ENCODE assay signal across 8 cellular contexts in genomic region chr11:63478896-63479295, GRCh38. TPM values are rescaled to one million over a fixed set of nuclear protein-coding genes. Genes with fewer than 3 reads are reported as not detected.
A peak's percentile ranks its signal among the peaks of the same experiment; 100 is the strongest.
DNase-seq lines count a peak whose midpoint lies in the region; TF ChIP-seq lines count a peak whose summit lies in the region.

No MANE protein-coding gene starts in this region.

- H3K27me3 ChIP-seq in mesenchymal stem cell (ENCODE audit: control insufficient read depth in 1 of 2, insufficient read depth in 1 of 2, low read length in 2 of 2), result no peaks in the 10 kb centered on the region

- no peak overlapping the region for H3K4ac ChIP-seq in mesenchymal stem cell (ENCODE audit: low read depth in 1 of 2, low read length in 2 of 2)

- no peak overlapping the region for H3K14ac ChIP-seq in mesenchymal stem cell (ENCODE audit: low read length in 2 of 2)

- peaks cover 20% of the 10 kb centered on the region for H3K9me3 ChIP-seq in mesenchymal stem cell (ENCODE audit: control insufficient read depth, low read length)

- H2BK5ac ChIP-seq in mesenchymal stem cell (ENCODE audit: low read depth, low read length, poor library complexity, severe bottlenecking), result no peak overlapping the region

- no peak overlapping the region for H3K27ac ChIP-seq in mesenchymal stem cell (ENCODE audit: low read length, poor library complexity, severe bottlenecking)

- no peaks in the 10 kb centered on the region for H3K4me1 Mint-ChIP-seq in HFFc6 (ENCODE audit: low read depth)

- H4K8ac ChIP-seq in mesenchymal stem cell (ENCODE audit: low read length), result no peak overlapping the region

- H3K36me3 ChIP-seq in mesenchymal stem cell (ENCODE audit: control insufficient read depth in 1 of 2, insufficient read depth in 2 of 2, low read depth in 1 of 2, low read length in 2 of 2), result no peaks in the 10 kb centered on the region

- peaks cover 9% of the 10 kb centered on the region for H3K36me3 Mint-ChIP-seq in HFFc6 (ENCODE audit: low read depth)

- H3K4me3 ChIP-seq in mesenchymal stem cell (ENCODE audit: insufficient read depth in 1 of 2, low read depth in 1 of 2, low read length in 2 of 2), result no peak overlapping the region

- H2BK15ac ChIP-seq in mesenchymal stem cell (ENCODE audit: low read depth, poor library complexity, severe bottlenecking), result no peak overlapping the region

- no peak overlapping the region for H2AK5ac ChIP-seq in mesenchymal stem cell (ENCODE audit: low read length, severe bottlenecking)

- H3K79me1 ChIP-seq in mesenchymal stem cell (replicated peaks; ENCODE audit: low read length, poor library complexity, severe bottlenecking), result no peaks in the 10 kb centered on the region

- peaks cover 13% of the 10 kb centered on the region; the same call in 1 of the 2 replicates for H3K27me3 Mint-ChIP-seq in HFFc6 (ENCODE audit: insufficient read depth)

- no peaks in the 10 kb centered on the region for H3K4me1 ChIP-seq in mesenchymal stem cell (ENCODE audit: control insufficient read depth, insufficient read depth, low read depth, low read length)

- H3K9me3 Mint-ChIP-seq in HFFc6, result peaks cover 11% of the 10 kb centered on the region

- no peak overlapping the region for H3K4me3 Mint-ChIP-seq in HFFc6

- TF ChIP-seq CTCF in HFFc6 (IDR thresholded peaks at IDR 0.05), result peak; percentile 94

- H4K91ac ChIP-seq in mesenchymal stem cell (ENCODE audit: low read length), result no peak overlapping the region

- no peak overlapping the region for H3K23ac ChIP-seq in mesenchymal stem cell (ENCODE audit: low read length in 2 of 2)

- no peak overlapping the region for H3K27ac Mint-ChIP-seq in HFFc6

- no peak overlapping the region for H3K18ac ChIP-seq in mesenchymal stem cell (ENCODE audit: low read depth in 1 of 2, low read length in 2 of 2)

- DNase-seq in CD1c-positive myeloid dendritic cell (ENCODE audit: extremely low spot score) (peak; percentile 75), HFFc6 (peak; percentile 66), NCI-H69 (lab: John Stamatoyannopoulos, UW) (peak; percentile 63), mesenchymal stem cell (peak; percentile 82), mesenteric fat pad (ENCODE audit: low spot score) (no peak)
- DNase-seq in activated CD4-positive, alpha-beta T cell treated with anti-CD3 and anti-CD28 coated beads, Interleukin-2, amount 50 U/mL, for 24 hours (ENCODE audit: low read depth in 1 of 2, low spot score in 1 of 2), result peak; percentile 16 to 41
- DNase-seq in effector CD4-positive, alpha-beta T cell, result peak; percentile 30
- peak; percentile 7 to 20 for DNase-seq in stimulated activated CD8-positive, alpha-beta memory T cell treated with anti-CD3 and anti-CD28 coated beads, Interleukin-4, amount 100 ng/mL, for 1 hour (ENCODE audit: low read depth in 2 of 2, low spot score in 1 of 2)

- no peak overlapping the region for H2BK12ac ChIP-seq in mesenchymal stem cell (ENCODE audit: low read length in 2 of 2)

- no peak overlapping the region for H2AFZ ChIP-seq in mesenchymal stem cell (ENCODE audit: low read depth, low read length)

- peak overlapping the region; percentile 33 for H3K9ac ChIP-seq in mesenchymal stem cell (ENCODE audit: low read length)

- H3K4me2 ChIP-seq in mesenchymal stem cell (ENCODE audit: low read length, poor library complexity, severe bottlenecking), result no peak overlapping the region

- no peak overlapping the region for H2BK120ac ChIP-seq in mesenchymal stem cell (ENCODE audit: low read depth, low read length)

- WGBS in mesenchymal stem cell, result 13% methylated on average over 5 of the region's 5 CpGs

RNA-seq across cellular contexts. Expression of gene PLAAT5, which starts 12.1 kb away (rescaled TPM):
- not detected for total RNA-seq in HFFc6 (2021; fragmentation: NEBNext Ultra II Directional; extraction: Animal tissue kit (Norgen Biotek cat#: 25700))
- polyA plus RNA-seq in mesenchymal stem cell (2013, experiment 1 of 2), result not detected
- polyA plus RNA-seq in mesenchymal stem cell (2013, experiment 2 of 2), result not detected
- total RNA-seq in mesenteric fat pad, result 39.8 TPM

RNA-seq across cellular contexts. Expression of gene LGALS12, which starts 27.0 kb away (rescaled TPM):
- not detected for total RNA-seq in HFFc6 (2021; fragmentation: NEBNext Ultra II Directional; extraction: Animal tissue kit (Norgen Biotek cat#: 25700))
- polyA plus RNA-seq in mesenchymal stem cell (2013, experiment 1 of 2), result not detected
- polyA plus RNA-seq in mesenchymal stem cell (2013, experiment 2 of 2), result not detected
- 80.9 TPM for total RNA-seq in mesenteric fat pad

RNA-seq across cellular contexts. Expression of gene PLAAT4, which starts 57.7 kb away (rescaled TPM):
- 1 to 10 TPM in 1 of 6 experiments, under 1 TPM in 4, not detected in 1; 0.43 to 1.9 (median 0.82) TPM for total RNA-seq in HFFc6 (2021; fragmentation: NEBNext Ultra II Directional; extraction: Animal tissue kit (Norgen Biotek cat#: 25700))
- 13.1 TPM for polyA plus RNA-seq in mesenchymal stem cell (2013, experiment 1 of 2)
- polyA plus RNA-seq in mesenchymal stem cell (2013, experiment 2 of 2), result 14.3 TPM
- total RNA-seq in mesenteric fat pad, result 13.0 TPM

Comparison
In these comparisons a context has a peak if more than half of its experiments do, and no peak if none do; other contexts are left out.
1. RNA of gene PLAAT5, which starts 12.1 kb away (total RNA-seq): 39.8 TPM in mesenteric fat pad (single experiment); not detected in HFFc6; every median in the first group is over 10 times any median in the second.
2. RNA of gene LGALS12, which starts 27.0 kb away (total RNA-seq): 80.9 TPM in mesenteric fat pad (single experiment); not detected in HFFc6; every median in the first group is over 10 times any median in the second.